In genomic region chr7:12728192-12728538, GRCh38 we compare ENCODE assay signal across 15 cellular contexts. TPM values are rescaled to one million over a fixed set of nuclear protein-coding genes. Genes with fewer than 3 reads are reported as not detected.
DNase-seq lines count a peak whose midpoint lies in the region; TF ChIP-seq lines count a peak whose summit lies in the region.
"Had no signal": no experiment of that assay in that cellular context is flagged by ENCODE, and none has a peak within 500 bp of the region (broad histone marks: within the 10 kb centered on the region; RNA-seq: fewer than 3 reads in every experiment).

No MANE protein-coding gene starts in this region.

- TF ChIP-seq CTCF in WERI-Rb-1 (IDR thresholded peaks at IDR 0.05; ENCODE audit: low read depth, low read length) = no peak
- TF ChIP-seq CTCF in ascending aorta (IDR thresholded peaks at IDR 0.05) = no peak

- H3K9me3 ChIP-seq in WERI-Rb-1 (ENCODE audit: severe bottlenecking) = no peaks in the 10 kb centered on the region
- H3K9me3 ChIP-seq in ascending aorta = no peaks in the 10 kb centered on the region

- DNase-seq in NCI-H510A treated with DMSO at 0.1 percent for 48 hours (lab: John Stamatoyannopoulos, UW) (peak; percentile 25), NCI-H510A (lab: John Stamatoyannopoulos, UW) (no peak), WERI-Rb-1 (peak; percentile 20), glomerular endothelial cell (ENCODE audit: extremely low read depth, low read depth, low spot score) (peak; percentile 88), pulmonary artery endothelial cell (ENCODE audit: low read depth, low spot score) (peak; percentile 91), HK-2 (ENCODE audit: unreplicated experiment) (no peak), ascending aorta (ENCODE audit: low spot score in 2 of 2) (no peak)
- no peak for DNase-seq in effector CD8-positive, alpha-beta T cell (lab: John Stamatoyannopoulos, UW)
- DNase-seq: activated CD8-positive, alpha-beta T cell treated with anti-CD3 and anti-CD28 coated beads for 36 hours; activated naive CD8-positive, alpha-beta T cell treated with anti-CD3 and anti-CD28 coated beads, Interleukin-2, amount 50 U/mL, for 24 hours; activated T-cell treated with anti-CD3 and anti-CD28 coated beads, Interleukin-2, amount 50 U/mL, for 72 hours; CD8-positive, alpha-beta T cell; HCEC 1CT; hippocampal formation; MV-4-11 had no signal

- H3K4me1 ChIP-seq in ascending aorta = peaks cover 0 to 2% of the 10 kb centered on the region in 2 donors

- no peaks in the 10 kb centered on the region for H3K36me3 ChIP-seq in WERI-Rb-1
- no peaks in the 10 kb centered on the region for H3K36me3 ChIP-seq in ascending aorta

- intact Hi-C loops in ascending aorta (cut with DNase I) = no loop called here

- H3K4me3 ChIP-seq in WERI-Rb-1 (ENCODE audit: low read depth, low read length) = no peak overlapping the region
- no peak overlapping the region for H3K4me3 ChIP-seq in ascending aorta

- H3K27me3 ChIP-seq in WERI-Rb-1 (ENCODE audit: insufficient read depth, low read depth, severe bottlenecking) (no peaks in the 10 kb centered on the region), ascending aorta (no peaks in the 10 kb centered on the region)

- no peak overlapping the region for H3K27ac ChIP-seq in WERI-Rb-1
- H3K27ac ChIP-seq in ascending aorta = no peak overlapping the region

RNA-seq across cellular contexts. Expression of gene ARL4A, which starts 40.7 kb away (rescaled TPM):
- total RNA-seq in glomerular endothelial cell (14.1 and 29.1 TPM in 2 replicates), pulmonary artery endothelial cell (44.0 and 44.6 TPM in 2 replicates), ascending aorta (55.5 TPM)

Comparison
In these comparisons a context has a peak if more than half of its experiments do, and no peak if none do; other contexts are left out.
1. DNase-seq: peak in NCI-H510A treated with DMSO at 0.1 percent for 48 hours (single experiment), WERI-Rb-1 (single experiment), glomerular endothelial cell (single experiment) and pulmonary artery endothelial cell (single experiment); none in NCI-H510A (single experiment), effector CD8-positive, alpha-beta T cell (single experiment), HK-2 (single experiment) and ascending aorta (0 of 2).